Comparison of ENCODE assay signal across 1 cellular context in genomic region chr17:17689312-17689711, GRCh38.
TF ChIP-seq lines count a peak whose summit lies in the region.

No MANE protein-coding gene starts in this region.

TF ChIP-seq in HCT116, 20 proteins besides CTCF, POLR2A, EP300 and RAD21 (continued from another document):
- TF ChIP-seq ZBTB33 (IDR thresholded peaks at IDR 0.05; ENCODE audit: extremely low read depth, insufficient replicate concordance, low read length) = no peak
- TF ChIP-seq ZFX (IDR thresholded peaks at IDR 0.05) = no peak
- no peak for TF ChIP-seq YY1 (IDR thresholded peaks at IDR 0.05; ENCODE audit: extremely low read depth, insufficient replicate concordance, low read depth, low read length)
- no peak for TF ChIP-seq JUND (IDR thresholded peaks at IDR 0.05)
- TF ChIP-seq SP1 (IDR thresholded peaks at IDR 0.05; ENCODE audit: low read depth) = no peak
- no peak for TF ChIP-seq CEBPB (IDR thresholded peaks at IDR 0.05; ENCODE audit: low read depth)
- no peak for TF ChIP-seq EZH2phosphoT487 (IDR thresholded peaks at IDR 0.05; ENCODE audit: borderline replicate concordance)
- no peak for TF ChIP-seq TCF7L2 (IDR thresholded peaks at IDR 0.05; ENCODE audit: borderline replicate concordance, extremely low read depth, insufficient read depth, insufficient read length)
- no peak for TF ChIP-seq EGR1 (IDR thresholded peaks at IDR 0.05; ENCODE audit: low read depth)
- TF ChIP-seq EZH2 (IDR thresholded peaks at IDR 0.05) = no peak
- TF ChIP-seq SIN3A (IDR thresholded peaks at IDR 0.05; ENCODE audit: low read depth) = no peak
- TF ChIP-seq REST (IDR thresholded peaks at IDR 0.05; ENCODE audit: low read depth) = no peak
- no peak for TF ChIP-seq FOSL1 (IDR thresholded peaks at IDR 0.05; ENCODE audit: low read depth)
